8 cellular contexts compared by ENCODE assay signal in genomic region chr11:2428322-2428795, GRCh38. TPM values are rescaled to one million over a fixed set of nuclear protein-coding genes. Genes with fewer than 3 reads are reported as not detected.
A peak's percentile ranks its signal among the peaks of the same experiment; 100 is the strongest.
DNase-seq lines count a peak whose midpoint lies in the region; ATAC-seq and TF ChIP-seq lines count a peak whose summit lies in the region.

No MANE protein-coding gene starts in this region.

- DNase-seq in Caco-2 (peak; percentile 68 to 80), KBM-7 (peak; percentile 84), T-helper 1 cell (peak; percentile 65 to 90 (median 76)), anterior cingulate cortex (lab: John Stamatoyannopoulos, UW) (peak in 35 of 58 donors; percentile 5 to 74 (median 29)), hepatic stellate cell (ENCODE audit: low spot score) (peak; percentile 67)
- DNase-seq in stimulated activated CD4-positive, alpha-beta T cell treated with anti-CD3 and anti-CD28 coated beads, Interleukin-12 subunit alpha, Interleukin-12 subunit beta, amount 100 ng/mL, for 4 hours: peak; percentile 89

- H3K27me3 ChIP-seq in Caco-2 (replicated peaks; ENCODE audit: control insufficient read depth, insufficient read depth, low read length): no peaks in the 10 kb centered on the region

- no peaks in the 10 kb centered on the region for H3K4me1 ChIP-seq in Caco-2

- intact Hi-C loops in Caco-2 (cut with micrococcal nuclease; ENCODE audit: unreplicated experiment): loop anchor here (1.0 to 5.0 kb wide), 2 partner anchors 103 to 459 kb away; partner anchors contain the start of gene CDKN1C

- TF ChIP-seq CTCF in Caco-2 (IDR thresholded peaks at IDR 0.05; ENCODE audit: insufficient read depth in 1 of 2, low read depth in 1 of 2, low read length in 1 of 2, severe bottlenecking in 1 of 2, unreplicated experiment in 1 of 2): peak; percentile 74 to 92

- CTCF ChIA-PET in Caco-2 (lab: Charles Lee): interaction anchor here (3.1 kb wide), 1 partner anchor 103 kb away, joined by 31 read pairs; no protein-coding TSS in a partner anchor

- H3K36me3 ChIP-seq in Caco-2 (ENCODE audit: control insufficient read depth, insufficient read depth, low read length): no peaks in the 10 kb centered on the region

- H3K4me1 Mint-ChIP-seq in Caco-2 (ENCODE audit: low read depth, unreplicated experiment): no peaks in the 10 kb centered on the region

- no peak overlapping the region for H3K27ac Mint-ChIP-seq in Caco-2 (ENCODE audit: unreplicated experiment)

- ATAC-seq in HG02970 (IDR thresholded peaks at IDR 0.05; ENCODE audit: low FRiP score, unreplicated experiment): no peak
- ATAC-seq in HG02678 (IDR thresholded peaks at IDR 0.05; ENCODE audit: unreplicated experiment): no peak

- H3K9me3 Mint-ChIP-seq in Caco-2 (ENCODE audit: unreplicated experiment): no peaks in the 10 kb centered on the region

- H3K4me3 ChIP-seq in Caco-2 (ENCODE audit: low read depth, low read length): no peak overlapping the region

- no peaks in the 10 kb centered on the region for H3K36me3 Mint-ChIP-seq in Caco-2 (ENCODE audit: insufficient read depth, unreplicated experiment)

- no TSS peak for BruUV-seq in Caco-2 (replicated peaks; lab: Mats Ljungman, UMichigan)

- H3K9me3 ChIP-seq in Caco-2: no peaks in the 10 kb centered on the region

- H3K27me3 Mint-ChIP-seq in Caco-2 (ENCODE audit: insufficient read depth, unreplicated experiment): no peaks in the 10 kb centered on the region

- H3K4me3 Mint-ChIP-seq in Caco-2 (ENCODE audit: unreplicated experiment): no peak overlapping the region

- POLR2A ChIA-PET in Caco-2 (lab: Charles Lee): no interaction called here

- in situ Hi-C loops in KBM-7 (cut with MboI; ENCODE audit: low pct_unique_long_range_greater_than_20kb, low sequenced_read_pairs): no loop called here

RNA-seq across cellular contexts. Expression of gene TRPM5, which starts 16.0 kb away (rescaled TPM):
- not detected in 2 replicates for total RNA-seq in Caco-2 (2022)

RNA-seq across cellular contexts. Expression of gene KCNQ1, which starts 16.4 kb away (rescaled TPM):
- 0.72 and 1.0 TPM in 2 replicates for total RNA-seq in Caco-2 (2022)

RNA-seq across cellular contexts. Expression of gene TSSC4, which starts 27.8 kb away (rescaled TPM):
- total RNA-seq in Caco-2 (2022): 46.2 and 60.9 TPM in 2 replicates

RNA-seq across cellular contexts. Expression of gene CD81, which starts 51.2 kb away (rescaled TPM):
- 397 and 412 TPM in 2 replicates for total RNA-seq in Caco-2 (2022)

Comparison
In these comparisons a context has a peak if more than half of its experiments do, and no peak if none do; other contexts are left out.
1. DNase-seq: peak in every context shown above with its lines; median percentile 89 in stimulated activated CD4-positive, alpha-beta T cell treated with anti-CD3 and anti-CD28 coated beads, Interleukin-12 subunit alpha, Interleukin-12 subunit beta, amount 100 ng/mL, for 4 hours; 84 in KBM-7; 76 in T-helper 1 cell; 74 in Caco-2; 67 in hepatic stellate cell; 29 in anterior cingulate cortex.